In the genomic region with DNA sequence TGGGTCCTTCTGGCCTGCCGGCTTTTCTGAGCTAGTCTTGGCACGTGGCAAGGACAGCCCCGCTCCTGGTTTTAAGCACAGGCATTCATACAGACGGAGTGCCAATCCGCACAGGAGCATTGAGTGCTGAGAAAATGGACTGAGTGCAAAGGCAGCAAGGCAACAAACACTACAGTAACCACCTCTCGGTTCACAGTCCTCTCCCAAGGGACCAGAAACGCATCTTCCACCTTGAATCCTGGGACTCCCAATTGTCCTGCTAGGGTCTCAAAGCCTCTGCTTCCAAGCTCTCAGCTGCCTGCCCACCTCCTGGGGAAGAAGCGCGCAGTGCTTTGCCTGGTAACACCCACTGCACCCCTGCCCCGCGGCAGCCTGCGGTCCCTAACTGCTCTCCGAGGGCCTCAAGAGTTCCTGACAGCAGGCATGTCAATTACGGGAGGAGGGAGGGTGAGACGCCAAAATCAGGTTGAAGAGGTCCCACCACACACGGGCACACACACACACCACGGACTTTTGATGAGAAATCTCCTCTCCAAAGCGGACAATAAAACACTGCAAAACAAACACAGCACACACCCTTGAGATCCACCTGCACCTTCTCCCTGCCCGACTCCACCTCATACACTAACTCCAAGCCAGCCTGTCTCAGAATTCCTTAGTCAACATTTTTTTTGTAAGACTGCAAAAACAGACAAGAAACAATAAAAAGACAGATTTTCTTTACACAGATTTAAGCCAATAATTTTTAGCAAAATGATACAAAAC, we compare ENCODE assay signal across 10 cellular contexts. TPM values are rescaled to one million over a fixed set of nuclear protein-coding genes. Genes with fewer than 3 reads are reported as not detected.
DNase-seq lines count a peak whose midpoint lies in the region; ATAC-seq and TF ChIP-seq lines count a peak whose summit lies in the region.
"Had no signal": no experiment of that assay in that cellular context is flagged by ENCODE, and none has a peak within 500 bp of the region (broad histone marks: within the 10 kb centered on the region; RNA-seq: fewer than 3 reads in every experiment).

No MANE protein-coding gene starts in this region.

- H3K4me1 Mint-ChIP-seq in activated naive CD8-positive, alpha-beta T cell treated with anti-CD3 and anti-CD28 coated beads for 36 hours = peaks cover 38% of the 10 kb centered on the region
- H3K4me1 Mint-ChIP-seq in type B pancreatic cell (ENCODE audit: unreplicated experiment) = peaks cover 2% of the 10 kb centered on the region

- TF ChIP-seq CTCF in type B pancreatic cell (conservative IDR thresholded peaks at IDR 0.05) = no peak

- intact Hi-C loops in Right ventricle myocardium inferior (cut with DNase I) = loop anchor here (2.0 kb wide), 1 partner anchor 49 kb away; no protein-coding TSS in a partner anchor
- intact Hi-C loops in cardiac septum (cut with DNase I) = no loop called here

- DNase-seq in Right ventricle myocardium inferior (ENCODE audit: missing footprints) (peak; percentile 56), cardiac septum (ENCODE audit: low spot score) (no peak), type B pancreatic cell (ENCODE audit: extremely low spot score, unreplicated experiment) (no peak), NCI-H128 (lab: John Stamatoyannopoulos, UW; ENCODE audit: unreplicated experiment) (no peak), HEK293T (ENCODE audit: extremely low spot score) (no peak), NCI-H2081 treated with DMSO at 0.1 percent for 48 hours (lab: John Stamatoyannopoulos, UW) (no peak)
- no peak for DNase-seq in activated naive CD8-positive, alpha-beta T cell treated with anti-CD3 and anti-CD28 coated beads for 36 hours
- DNase-seq: T-helper 17 cell had no signal

- H3K4me3 Mint-ChIP-seq in activated naive CD8-positive, alpha-beta T cell treated with anti-CD3 and anti-CD28 coated beads for 36 hours = peak overlapping the region; percentile 8
- H3K4me3 Mint-ChIP-seq in type B pancreatic cell = no peak overlapping the region
- H3K4me3 Mint-ChIP-seq: T-helper 17 cell had no signal

- CTCF ChIA-PET in HEK293T (lab: Yijun Ruan, JAX) = interaction anchor here (0.6 to 0.7 kb wide), 2 partner anchors 8 to 67 kb away, joined by 3 read pairs; no protein-coding TSS in a partner anchor

- H3K27me3 Mint-ChIP-seq in activated naive CD8-positive, alpha-beta T cell treated with anti-CD3 and anti-CD28 coated beads for 36 hours = no peaks in the 10 kb centered on the region
- no peaks in the 10 kb centered on the region for H3K27me3 Mint-ChIP-seq in type B pancreatic cell
- H3K27me3 Mint-ChIP-seq: T-helper 17 cell had no signal

- no peaks in the 10 kb centered on the region for H3K27me3 ChIP-seq in layer of hippocampus (ENCODE audit: control insufficient read depth, insufficient read depth, low read length)
- H3K27me3 ChIP-seq: BE2C had no signal

- POLR2A ChIA-PET in HEK293T (lab: Yijun Ruan, JAX) = interaction anchor here (0.7 kb wide), 1 partner anchor 21 kb away, joined by 3 read pairs; no protein-coding TSS in a partner anchor

- peak overlapping the region; percentile 7 for H3K27ac Mint-ChIP-seq in activated naive CD8-positive, alpha-beta T cell treated with anti-CD3 and anti-CD28 coated beads for 36 hours
- peak overlapping the region; percentile 46 for H3K27ac Mint-ChIP-seq in type B pancreatic cell
- H3K27ac Mint-ChIP-seq: T-helper 17 cell had no signal

- no peaks in the 10 kb centered on the region for H3K9me3 Mint-ChIP-seq in activated naive CD8-positive, alpha-beta T cell treated with anti-CD3 and anti-CD28 coated beads for 36 hours
- H3K9me3 Mint-ChIP-seq in type B pancreatic cell = no peaks in the 10 kb centered on the region

- no peak for ATAC-seq in Right ventricle myocardium inferior
- ATAC-seq: T-helper 17 cell had no signal

- peaks cover 17% of the 10 kb centered on the region for H3K36me3 Mint-ChIP-seq in activated naive CD8-positive, alpha-beta T cell treated with anti-CD3 and anti-CD28 coated beads for 36 hours
- H3K36me3 Mint-ChIP-seq in type B pancreatic cell = peaks cover 15% of the 10 kb centered on the region

- H3K27ac ChIP-seq in layer of hippocampus (ENCODE audit: low read depth, low read length) = peak overlapping the region; percentile 1

TF ChIP-seq in HEK293T, 16 proteins besides CTCF, POLR2A, EP300 and RAD21:
- no peak for TF ChIP-seq ELF4 (IDR thresholded peaks at IDR 0.05)
TF ChIP-seq in HEK293T: peak in this region for 0.

RNA-seq across cellular contexts. Expression of gene SLC16A3, which starts 15.0 kb away (rescaled TPM):
- 10.4 TPM for total RNA-seq in Right ventricle myocardium inferior
- total RNA-seq in cardiac septum = 20.7 TPM
- total RNA-seq in activated naive CD8-positive, alpha-beta T cell treated with anti-CD3 and anti-CD28 coated beads for 36 hours = 10 to 100 TPM; 75.8 to 79.3 TPM
- total RNA-seq in type B pancreatic cell (ENCODE audit: low replicate concordance) = 27.8 and 29.8 TPM in 2 replicates

RNA-seq across cellular contexts. Expression of gene CSNK1D, which starts 29.7 kb away (rescaled TPM):
- total RNA-seq in Right ventricle myocardium inferior = 62.6 TPM
- total RNA-seq in cardiac septum = 80.9 TPM
- 100 to 1,000 TPM; 110 to 115 TPM for total RNA-seq in activated naive CD8-positive, alpha-beta T cell treated with anti-CD3 and anti-CD28 coated beads for 36 hours
- 176 and 184 TPM in 2 replicates for total RNA-seq in type B pancreatic cell (ENCODE audit: low replicate concordance)

RNA-seq across cellular contexts. Expression of gene CCDC57, which starts 31.2 kb away (rescaled TPM):
- 7.9 TPM for total RNA-seq in Right ventricle myocardium inferior
- total RNA-seq in cardiac septum = 10.6 TPM
- total RNA-seq in activated naive CD8-positive, alpha-beta T cell treated with anti-CD3 and anti-CD28 coated beads for 36 hours = 10 to 100 TPM; 59.5 to 65.1 TPM
- 33.5 and 58.7 TPM in 2 replicates for total RNA-seq in type B pancreatic cell (ENCODE audit: low replicate concordance)
